Comparison of ENCODE assay signal across 8 cellular contexts in genomic region chr9:37262410-37262809, GRCh38.
A peak's percentile ranks its signal among the peaks of the same experiment; 100 is the strongest.
DNase-seq lines count a peak whose midpoint lies in the region; ATAC-seq and TF ChIP-seq lines count a peak whose summit lies in the region.

No MANE protein-coding gene starts in this region.

- H2AFZ ChIP-seq in smooth muscle cell (ENCODE audit: low read depth) = no peak overlapping the region

- no peak overlapping the region for H3K4me2 ChIP-seq in smooth muscle cell

- H3K27me3 ChIP-seq in smooth muscle cell (ENCODE audit: low read depth) (no peaks in the 10 kb centered on the region), suprapubic skin (no peaks in the 10 kb centered on the region), esophagus muscularis mucosa (no peaks in the 10 kb centered on the region)

- no peak overlapping the region for H3K9ac ChIP-seq in smooth muscle cell (ENCODE audit: low read depth)

- ATAC-seq in HG02678 (IDR thresholded peaks at IDR 0.05; ENCODE audit: unreplicated experiment) = no peak

- WGBS in smooth muscle cell (ENCODE audit: low lambda C conversion rate) = 68% methylated on average over 4 of the region's 4 CpGs
- WGBS in suprapubic skin = 80% methylated on average over 4 of the region's 4 CpGs
- 84% methylated on average over 4 of the region's 4 CpGs for WGBS in esophagus muscularis mucosa

- DNase-seq in NCI-H82 (lab: John Stamatoyannopoulos, UW) (peak; percentile 10), NCI-H82 treated with DMSO at 0.1 percent for 48 hours (lab: John Stamatoyannopoulos, UW; ENCODE audit: unreplicated experiment) (no peak), RPMI7951 (ENCODE audit: low read depth) (peak; percentile 20), fibroblast of the conjunctiva (ENCODE audit: low read depth) (peak; percentile 6), smooth muscle cell (lab: John Stamatoyannopoulos, UW; ENCODE audit: unreplicated experiment) (no peak), suprapubic skin (ENCODE audit: low spot score in 2 of 2) (no peak), esophagus muscularis mucosa (ENCODE audit: extremely low spot score) (no peak)

- H4K20me1 ChIP-seq in smooth muscle cell (ENCODE audit: low read depth) = peaks cover 59% of the 10 kb centered on the region

- no peak overlapping the region for H3K4me3 ChIP-seq in smooth muscle cell
- H3K4me3 ChIP-seq in suprapubic skin = no peak overlapping the region
- H3K4me3 ChIP-seq in esophagus muscularis mucosa = no peak overlapping the region

- TF ChIP-seq POLR2A in suprapubic skin (IDR thresholded peaks at IDR 0.05) = no peak
- TF ChIP-seq POLR2A in esophagus muscularis mucosa (IDR thresholded peaks at IDR 0.05; ENCODE audit: low read depth) = no peak

- H3K4me1 ChIP-seq in smooth muscle cell (ENCODE audit: low read depth) = no peaks in the 10 kb centered on the region
- no peaks in the 10 kb centered on the region for H3K4me1 ChIP-seq in suprapubic skin
- no peaks in the 10 kb centered on the region for H3K4me1 ChIP-seq in esophagus muscularis mucosa

- TF ChIP-seq CTCF in smooth muscle cell (IDR thresholded peaks at IDR 0.05; ENCODE audit: borderline replicate concordance, insufficient read depth, poor library complexity, severe bottlenecking) = peak; percentile 38
- TF ChIP-seq CTCF in suprapubic skin (IDR thresholded peaks at IDR 0.05) = no peak
- peak in 1 of 3 experiments; percentile 13 for TF ChIP-seq CTCF in esophagus muscularis mucosa (IDR thresholded peaks at IDR 0.05)

- no peaks in the 10 kb centered on the region for H3K9me3 ChIP-seq in smooth muscle cell (replicated peaks; ENCODE audit: low read depth)
- no peaks in the 10 kb centered on the region for H3K9me3 ChIP-seq in suprapubic skin
- H3K9me3 ChIP-seq in esophagus muscularis mucosa = no peaks in the 10 kb centered on the region

- intact Hi-C loops in esophagus muscularis mucosa (cut with DNase I) = no loop called here

- no peaks in the 10 kb centered on the region for H3F3A ChIP-seq in smooth muscle cell (ENCODE audit: low read depth)

- no peak for TF ChIP-seq EP300 in suprapubic skin (IDR thresholded peaks at IDR 0.05)
- no peak for TF ChIP-seq EP300 in esophagus muscularis mucosa (IDR thresholded peaks at IDR 0.05)

- H3K27ac ChIP-seq in smooth muscle cell (ENCODE audit: low read depth) (no peak overlapping the region), suprapubic skin (no peak overlapping the region), esophagus muscularis mucosa (replicated peaks in 1 of 4) (no peak overlapping the region)

- no peaks in the 10 kb centered on the region for H3K79me2 ChIP-seq in smooth muscle cell (ENCODE audit: low read depth)

- H3K36me3 ChIP-seq in smooth muscle cell (ENCODE audit: low read depth) (no peaks in the 10 kb centered on the region), suprapubic skin (no peaks in the 10 kb centered on the region), esophagus muscularis mucosa (no peaks in the 10 kb centered on the region)

Comparison
In these comparisons a context has a peak if more than half of its experiments do, and no peak if none do; other contexts are left out.
1. DNase-seq: peak in NCI-H82 (single experiment), RPMI7951 (single experiment) and fibroblast of the conjunctiva (single experiment); none in NCI-H82 treated with DMSO at 0.1 percent for 48 hours (single experiment), smooth muscle cell (single experiment), suprapubic skin (0 of 2) and esophagus muscularis mucosa (single experiment).